ENCODE assay signal across 1 cellular context in genomic region chr10:129199826-129200225, GRCh38.
TF ChIP-seq lines count a peak whose summit lies in the region.

No MANE protein-coding gene starts in this region.

TF ChIP-seq in H1, 55 proteins besides CTCF, POLR2A, EP300 and RAD21:
- TF ChIP-seq CHD7 (IDR thresholded peaks at IDR 0.05; ENCODE audit: insufficient replicate concordance, low read length) (no peak), GABPA (IDR thresholded peaks at IDR 0.05; ENCODE audit: borderline replicate concordance, insufficient read depth, low read length) (no peak)
